In the genomic region with DNA sequence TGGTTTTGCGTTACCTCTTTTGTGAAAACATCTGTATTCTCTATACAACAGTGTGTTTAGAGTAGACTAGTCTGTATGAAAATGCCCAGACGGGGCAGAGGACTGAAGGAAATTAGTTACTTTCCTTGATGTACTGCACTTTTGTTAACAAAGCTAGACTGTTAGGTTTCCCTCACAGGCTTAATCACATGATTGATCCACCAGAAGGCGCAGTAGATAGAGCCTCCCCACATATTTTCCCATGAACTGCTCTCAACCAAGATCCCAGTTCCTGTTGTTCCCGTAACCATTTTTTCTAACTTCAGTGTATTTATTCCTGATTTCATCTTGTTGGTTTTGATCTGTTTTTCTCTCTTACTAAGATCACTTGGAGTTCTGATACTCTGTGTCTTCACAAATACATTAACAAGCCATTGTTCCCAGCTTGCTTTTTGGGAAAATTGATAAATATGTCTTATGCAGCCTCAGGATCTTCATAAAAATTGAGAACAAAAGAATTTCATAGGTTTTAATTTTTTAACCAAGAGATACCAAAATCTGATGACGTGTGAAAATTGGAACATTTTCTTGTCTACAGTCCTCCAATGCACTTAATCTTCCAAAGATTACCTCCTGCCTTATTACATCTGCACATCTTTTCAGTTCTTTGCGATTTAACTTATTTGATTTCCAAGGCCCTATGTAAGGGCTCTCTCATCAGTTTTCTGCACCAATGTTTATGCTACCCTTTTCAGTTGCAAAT, we compare ENCODE assay signal across 1 cellular context.
A peak's percentile ranks its signal among the peaks of the same experiment; 100 is the strongest.
TF ChIP-seq lines count a peak whose summit lies in the region.

No MANE protein-coding gene starts in this region.

TF ChIP-seq in K562, 482 proteins besides CTCF, POLR2A, EP300 and RAD21 (continued from another document and continues in another):
- TF ChIP-seq, protein P1, sequence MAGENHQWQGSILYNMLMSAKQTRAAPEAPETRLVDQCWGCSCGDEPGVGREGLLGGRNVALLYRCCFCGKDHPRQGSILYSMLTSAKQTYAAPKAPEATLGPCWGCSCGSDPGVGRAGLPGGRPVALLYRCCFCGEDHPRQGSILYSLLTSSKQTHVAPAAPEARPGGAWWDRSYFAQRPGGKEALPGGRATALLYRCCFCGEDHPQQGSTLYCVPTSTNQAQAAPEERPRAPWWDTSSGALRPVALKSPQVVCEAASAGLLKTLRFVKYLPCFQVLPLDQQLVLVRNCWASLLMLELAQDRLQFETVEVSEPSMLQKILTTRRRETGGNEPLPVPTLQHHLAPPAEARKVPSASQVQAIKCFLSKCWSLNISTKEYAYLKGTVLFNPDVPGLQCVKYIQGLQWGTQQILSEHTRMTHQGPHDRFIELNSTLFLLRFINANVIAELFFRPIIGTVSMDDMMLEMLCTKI (IDR thresholded peaks at IDR 0.05; ENCODE audit: partially characterized antibody): no peak
- TF ChIP-seq USF2 (CRISPR knock-in tag; IDR thresholded peaks at IDR 0.05) (no peak), MEF2A (IDR thresholded peaks at IDR 0.05; ENCODE audit: control insufficient read depth, low read depth, low read length) (no peak), ARNT (IDR thresholded peaks at IDR 0.05) (peak in 1 of 2 experiments; percentile 81; a peak in 1 of 4 replicates), ELF2 (CRISPR knock-in tag; IDR thresholded peaks at IDR 0.05) (peak; percentile 40; the same call in 1 of the 2 replicates), SOX6 (IDR thresholded peaks at IDR 0.05) (peak; percentile 63), ZNF77 (CRISPR knock-in tag; IDR thresholded peaks at IDR 0.05) (no peak), C11orf30 (IDR thresholded peaks at IDR 0.05; ENCODE audit: low read depth) (peak; percentile 82), ZNF696 (CRISPR knock-in tag; conservative IDR thresholded peaks at IDR 0.05) (no peak), SMARCE1 (IDR thresholded peaks at IDR 0.05) (peak; percentile 76), MTA3 (IDR thresholded peaks at IDR 0.05; ENCODE audit: borderline replicate concordance) (peak; percentile 50; the same call in 1 of the 2 replicates), LEF1 (IDR thresholded peaks at IDR 0.05) (no peak; the same call in 1 of the 2 replicates), MAFF (IDR thresholded peaks at IDR 0.05; ENCODE audit: low read length) (peak; percentile 51), CBX3 (IDR thresholded peaks at IDR 0.05; ENCODE audit: borderline replicate concordance in 1 of 2, low read length in 2 of 2) (no peak), OTX1 (CRISPR knock-in tag; IDR thresholded peaks at IDR 0.05) (no peak), CBFB (CRISPR knock-in tag; IDR thresholded peaks at IDR 0.05) (no peak), MYBL2 (IDR thresholded peaks at IDR 0.05; ENCODE audit: low read depth) (no peak), MYBL2 (CRISPR knock-in tag; IDR thresholded peaks at IDR 0.05; ENCODE audit: borderline replicate concordance) (no peak), HNRNPLL (IDR thresholded peaks at IDR 0.05; ENCODE audit: low read depth, low read length, poor library complexity, severe bottlenecking) (no peak), ZNF695 (CRISPR knock-in tag; IDR thresholded peaks at IDR 0.05) (no peak), CHCHD3 (CRISPR knock-in tag; IDR thresholded peaks at IDR 0.05) (no peak), ZC3H4 (CRISPR knock-in tag; IDR thresholded peaks at IDR 0.05; ENCODE audit: borderline replicate concordance) (no peak), RFX1 (IDR thresholded peaks at IDR 0.05) (no peak), ZNF449 (CRISPR knock-in tag; IDR thresholded peaks at IDR 0.05) (0 out of 2 replicates have a peak, but pooled peaks have one; percentile 49), GABPB2 (CRISPR knock-in tag; conservative IDR thresholded peaks at IDR 0.05) (no peak), CSDE1 (IDR thresholded peaks at IDR 0.05) (no peak), ZKSCAN3 (CRISPR knock-in tag; IDR thresholded peaks at IDR 0.05) (no peak), STAG1 (CRISPR knock-in tag; IDR thresholded peaks at IDR 0.05; ENCODE audit: borderline replicate concordance) (no peak), HBP1 (CRISPR knock-in tag; IDR thresholded peaks at IDR 0.05) (0 out of 2 replicates have a peak, but pooled peaks have one; percentile 41), THAP12 (CRISPR knock-in tag; IDR thresholded peaks at IDR 0.05) (no peak), FOXA1 (IDR thresholded peaks at IDR 0.05; ENCODE audit: borderline replicate concordance) (no peak), MAFG (tag; conservative IDR thresholded peaks at IDR 0.05) (peak; percentile 65), ZNF511 (CRISPR knock-in tag; IDR thresholded peaks at IDR 0.05) (no peak), E2F1 (CRISPR knock-in tag; IDR thresholded peaks at IDR 0.05) (no peak), TEAD4 (IDR thresholded peaks at IDR 0.05; ENCODE audit: low read length) (peak; percentile 74), TEAD4 (CRISPR knock-in tag; IDR thresholded peaks at IDR 0.05; ENCODE audit: borderline replicate concordance) (no peak), ETV1 (tag; conservative IDR thresholded peaks at IDR 0.05; ENCODE audit: low read depth) (no peak), HDAC3 (IDR thresholded peaks at IDR 0.05; ENCODE audit: borderline replicate concordance, partially characterized antibody) (no peak), TBL1XR1 (IDR thresholded peaks at IDR 0.05; ENCODE audit: low read length in 2 of 2) (peak in 1 of 2 experiments; percentile 65; a peak in 1 of 4 replicates), MTA2 (IDR thresholded peaks at IDR 0.05; ENCODE audit: low read depth) (peak; percentile 54), RBM39 (optimal IDR thresholded peaks at IDR 0.05; ENCODE audit: low read depth, low read length) (no peak), HNRNPK (IDR thresholded peaks at IDR 0.05; ENCODE audit: low read depth, low read length, poor library complexity, severe bottlenecking) (no peak), ZNF12 (CRISPR knock-in tag; IDR thresholded peaks at IDR 0.05) (no peak)
- TF ChIP-seq, protein P2, sequence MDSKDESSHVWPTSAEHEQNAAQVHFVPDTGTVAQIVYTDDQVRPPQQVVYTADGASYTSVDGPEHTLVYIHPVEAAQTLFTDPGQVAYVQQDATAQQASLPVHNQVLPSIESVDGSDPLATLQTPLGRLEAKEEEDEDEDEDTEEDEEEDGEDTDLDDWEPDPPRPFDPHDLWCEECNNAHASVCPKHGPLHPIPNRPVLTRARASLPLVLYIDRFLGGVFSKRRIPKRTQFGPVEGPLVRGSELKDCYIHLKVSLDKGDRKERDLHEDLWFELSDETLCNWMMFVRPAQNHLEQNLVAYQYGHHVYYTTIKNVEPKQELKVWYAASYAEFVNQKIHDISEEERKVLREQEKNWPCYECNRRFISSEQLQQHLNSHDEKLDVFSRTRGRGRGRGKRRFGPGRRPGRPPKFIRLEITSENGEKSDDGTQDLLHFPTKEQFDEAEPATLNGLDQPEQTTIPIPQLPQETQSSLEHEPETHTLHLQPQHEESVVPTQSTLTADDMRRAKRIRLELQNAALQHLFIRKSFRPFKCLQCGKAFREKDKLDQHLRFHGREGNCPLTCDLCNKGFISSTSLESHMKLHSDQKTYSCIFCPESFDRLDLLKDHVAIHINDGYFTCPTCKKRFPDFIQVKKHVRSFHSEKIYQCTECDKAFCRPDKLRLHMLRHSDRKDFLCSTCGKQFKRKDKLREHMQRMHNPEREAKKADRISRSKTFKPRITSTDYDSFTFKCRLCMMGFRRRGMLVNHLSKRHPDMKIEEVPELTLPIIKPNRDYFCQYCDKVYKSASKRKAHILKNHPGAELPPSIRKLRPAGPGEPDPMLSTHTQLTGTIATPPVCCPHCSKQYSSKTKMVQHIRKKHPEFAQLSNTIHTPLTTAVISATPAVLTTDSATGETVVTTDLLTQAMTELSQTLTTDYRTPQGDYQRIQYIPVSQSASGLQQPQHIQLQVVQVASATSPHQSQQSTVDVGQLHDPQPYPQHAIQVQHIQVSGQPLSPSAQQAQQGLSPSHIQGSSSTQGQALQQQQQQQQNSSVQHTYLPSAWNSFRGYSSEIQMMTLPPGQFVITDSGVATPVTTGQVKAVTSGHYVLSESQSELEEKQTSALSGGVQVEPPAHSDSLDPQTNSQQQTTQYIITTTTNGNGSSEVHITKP (IDR thresholded peaks at IDR 0.05; ENCODE audit: partially characterized antibody): peak; percentile 41
- TF ChIP-seq, protein P3, sequence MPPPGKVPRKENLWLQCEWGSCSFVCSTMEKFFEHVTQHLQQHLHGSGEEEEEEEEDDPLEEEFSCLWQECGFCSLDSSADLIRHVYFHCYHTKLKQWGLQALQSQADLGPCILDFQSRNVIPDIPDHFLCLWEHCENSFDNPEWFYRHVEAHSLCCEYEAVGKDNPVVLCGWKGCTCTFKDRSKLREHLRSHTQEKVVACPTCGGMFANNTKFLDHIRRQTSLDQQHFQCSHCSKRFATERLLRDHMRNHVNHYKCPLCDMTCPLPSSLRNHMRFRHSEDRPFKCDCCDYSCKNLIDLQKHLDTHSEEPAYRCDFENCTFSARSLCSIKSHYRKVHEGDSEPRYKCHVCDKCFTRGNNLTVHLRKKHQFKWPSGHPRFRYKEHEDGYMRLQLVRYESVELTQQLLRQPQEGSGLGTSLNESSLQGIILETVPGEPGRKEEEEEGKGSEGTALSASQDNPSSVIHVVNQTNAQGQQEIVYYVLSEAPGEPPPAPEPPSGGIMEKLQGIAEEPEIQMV (tag; conservative IDR thresholded peaks at IDR 0.05; ENCODE audit: low read depth): no peak
- TF ChIP-seq, protein P4, sequence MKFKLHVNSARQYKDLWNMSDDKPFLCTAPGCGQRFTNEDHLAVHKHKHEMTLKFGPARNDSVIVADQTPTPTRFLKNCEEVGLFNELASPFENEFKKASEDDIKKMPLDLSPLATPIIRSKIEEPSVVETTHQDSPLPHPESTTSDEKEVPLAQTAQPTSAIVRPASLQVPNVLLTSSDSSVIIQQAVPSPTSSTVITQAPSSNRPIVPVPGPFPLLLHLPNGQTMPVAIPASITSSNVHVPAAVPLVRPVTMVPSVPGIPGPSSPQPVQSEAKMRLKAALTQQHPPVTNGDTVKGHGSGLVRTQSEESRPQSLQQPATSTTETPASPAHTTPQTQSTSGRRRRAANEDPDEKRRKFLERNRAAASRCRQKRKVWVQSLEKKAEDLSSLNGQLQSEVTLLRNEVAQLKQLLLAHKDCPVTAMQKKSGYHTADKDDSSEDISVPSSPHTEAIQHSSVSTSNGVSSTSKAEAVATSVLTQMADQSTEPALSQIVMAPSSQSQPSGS (CRISPR knock-in tag; IDR thresholded peaks at IDR 0.05): no peak
- TF ChIP-seq, protein P5, sequence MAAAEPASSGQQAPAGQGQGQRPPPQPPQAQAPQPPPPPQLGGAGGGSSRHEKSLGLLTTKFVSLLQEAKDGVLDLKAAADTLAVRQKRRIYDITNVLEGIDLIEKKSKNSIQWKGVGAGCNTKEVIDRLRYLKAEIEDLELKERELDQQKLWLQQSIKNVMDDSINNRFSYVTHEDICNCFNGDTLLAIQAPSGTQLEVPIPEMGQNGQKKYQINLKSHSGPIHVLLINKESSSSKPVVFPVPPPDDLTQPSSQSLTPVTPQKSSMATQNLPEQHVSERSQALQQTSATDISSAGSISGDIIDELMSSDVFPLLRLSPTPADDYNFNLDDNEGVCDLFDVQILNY (CRISPR knock-in tag; IDR thresholded peaks at IDR 0.05): no peak
